In the genomic region with DNA sequence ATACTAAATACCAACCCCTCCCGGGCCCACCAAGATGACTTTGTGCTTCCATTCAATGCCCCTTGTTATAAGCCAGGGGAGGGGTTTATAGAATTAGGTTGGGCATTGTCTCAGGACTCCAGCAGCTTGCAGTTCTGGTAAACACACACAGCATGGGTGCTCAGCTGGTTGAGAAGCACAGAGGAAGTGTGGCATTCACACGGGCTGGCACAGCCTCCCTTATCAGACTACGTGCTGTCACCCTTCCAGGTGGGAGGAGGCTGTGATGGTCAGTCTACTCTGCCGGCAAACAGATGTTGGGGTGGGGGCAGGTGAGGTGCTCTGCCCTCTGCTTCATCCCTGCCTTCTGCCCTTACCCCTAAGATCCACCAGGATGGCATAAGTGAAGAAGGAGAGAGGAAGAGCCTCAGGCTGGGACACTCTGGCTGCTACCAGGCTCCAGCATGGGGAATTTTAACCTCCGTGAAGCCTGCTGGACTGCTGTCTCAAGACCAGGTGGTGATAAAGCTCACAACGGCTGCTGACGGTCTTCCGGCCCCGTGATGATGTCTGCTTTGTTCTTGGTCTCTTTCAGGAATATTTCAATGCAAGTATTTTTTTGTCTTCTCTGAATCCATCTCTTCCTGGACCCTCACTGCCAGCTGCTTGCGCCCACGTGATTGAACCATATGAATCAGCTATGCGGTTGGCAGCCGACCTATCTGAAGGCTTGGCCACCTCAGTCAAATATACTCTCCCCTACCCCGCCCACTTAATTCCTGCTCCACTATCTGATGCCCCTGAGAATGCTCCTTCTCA, we compare ENCODE assay signal across 20 cellular contexts. TPM values are rescaled to one million over a fixed set of nuclear protein-coding genes. Genes with fewer than 3 reads are reported as not detected.
DNase-seq lines count a peak whose midpoint lies in the region; ATAC-seq and TF ChIP-seq lines count a peak whose summit lies in the region.
"Had no signal": no experiment of that assay in that cellular context is flagged by ENCODE, and none has a peak within 500 bp of the region (broad histone marks: within the 10 kb centered on the region; RNA-seq: fewer than 3 reads in every experiment).

No MANE protein-coding gene starts in this region.

- H3K4me1 ChIP-seq in upper lobe of right lung, result no peaks in the 10 kb centered on the region
- H3K4me1 ChIP-seq: psoas muscle had no signal

- no peak overlapping the region for H3K4me3 Mint-ChIP-seq in T-cell
- H3K4me3 Mint-ChIP-seq: activated naive CD4-positive, alpha-beta T cell treated with anti-CD3 and anti-CD28 coated beads for 36 hours; naive B cell had no signal

- H3K36me3 ChIP-seq in upper lobe of right lung, result no peaks in the 10 kb centered on the region
- H3K36me3 ChIP-seq: heart right ventricle, spleen, thoracic aorta had no signal

- H3K27me3 Mint-ChIP-seq in T-cell, result peaks cover 30 to 59% of the 10 kb centered on the region in 2 donors

- H3K9me3 Mint-ChIP-seq in T-cell, result no peaks in the 10 kb centered on the region
- H3K9me3 Mint-ChIP-seq: activated naive CD4-positive, alpha-beta T cell treated with anti-CD3 and anti-CD28 coated beads for 36 hours had no signal

- ATAC-seq in HG02852 (IDR thresholded peaks at IDR 0.05; ENCODE audit: unreplicated experiment) (no peak), T-cell (replicated peaks in 1 of 4) (no peak), upper lobe of right lung (no peak), HG02571 (IDR thresholded peaks at IDR 0.05; ENCODE audit: unreplicated experiment) (no peak)
- ATAC-seq: heart right ventricle, psoas muscle, Right ventricle myocardium inferior had no signal

- H3K4me3 ChIP-seq in upper lobe of right lung, result no peak overlapping the region
- H3K4me3 ChIP-seq: heart right ventricle, psoas muscle, spleen, thoracic aorta had no signal

- POLR2A ChIA-PET in T-cell (lab: Charles Lee), result no interaction called here

- DNase-seq in DMS53 (lab: John Stamatoyannopoulos, UW), result peak; percentile 93
- peak; percentile 73 for DNase-seq in NCI-H1092 treated with DMSO at 0.1 percent for 48 hours (lab: John Stamatoyannopoulos, UW)
- DNase-seq in NCI-H774 (lab: John Stamatoyannopoulos, UW), result peak; percentile 79
- peak; percentile 24 for DNase-seq in middle frontal gyrus (ENCODE audit: extremely low spot score, low spot score)
- DNase-seq in T-cell, result no peak
- no peak for DNase-seq in upper lobe of right lung
- DNase-seq: activated CD4-positive, alpha-beta T cell treated with anti-CD3 and anti-CD28 coated beads, Interleukin-2, amount 50 U/mL, for 4 hours; activated naive CD4-positive, alpha-beta T cell treated with anti-CD3 and anti-CD28 coated beads for 36 hours; Calu3; heart right ventricle; naive B cell; NCI-H187 treated with DMSO at 0.1 percent for 48 hours; psoas muscle; spleen had no signal

- peaks cover 13 to 16% (median 13%) of the 10 kb centered on the region in 3 donors for H3K4me1 Mint-ChIP-seq in T-cell

- H3K9me3 ChIP-seq in upper lobe of right lung, result no peaks in the 10 kb centered on the region
- H3K9me3 ChIP-seq: heart right ventricle, psoas muscle, spleen, thoracic aorta had no signal

- CTCF ChIA-PET in T-cell (lab: Charles Lee), result no interaction called here

- H3K27ac Mint-ChIP-seq in T-cell, result no peak overlapping the region
- H3K27ac Mint-ChIP-seq: activated naive CD4-positive, alpha-beta T cell treated with anti-CD3 and anti-CD28 coated beads for 36 hours had no signal

- intact Hi-C loops in upper lobe of right lung (cut with DNase I), result no loop called here

- no peak for TF ChIP-seq CTCF in upper lobe of right lung (IDR thresholded peaks at IDR 0.05)

- no peaks in the 10 kb centered on the region for H3K36me3 Mint-ChIP-seq in T-cell
- H3K36me3 Mint-ChIP-seq: naive B cell had no signal

- H3K27me3 ChIP-seq in upper lobe of right lung, result peaks cover 35% of the 10 kb centered on the region

- H3K27ac ChIP-seq in upper lobe of right lung, result no peak overlapping the region
- H3K27ac ChIP-seq: heart right ventricle, psoas muscle, spleen, thoracic aorta had no signal

RNA-seq across cellular contexts. Expression of a gene that starts 14.8 kb away (rescaled TPM):
- total RNA-seq in T-cell (not detected), upper lobe of right lung (0.06 TPM)
- total RNA-seq: liver; Right ventricle myocardium inferior; spleen; T-helper 1 cell treated with Interleukin-12 subunit alpha and Interleukin-12 subunit beta and Interleukin-4 antibody, amounts not matched to agents 30 ng/mL and 1 ng/mL, for 36 hours had no signal

RNA-seq across cellular contexts. Expression of a gene that starts 23.2 kb away (rescaled TPM):
- total RNA-seq in T-cell, result not detected
- total RNA-seq in upper lobe of right lung, result not detected
- total RNA-seq: activated naive CD4-positive, alpha-beta T cell treated with anti-CD3 and anti-CD28 coated beads for 36 hours; Calu3; heart right ventricle; liver; Right ventricle myocardium inferior; spleen; T-helper 1 cell treated with Interleukin-12 subunit alpha and Interleukin-12 subunit beta and Interleukin-4 antibody, amounts not matched to agents 30 ng/mL and 1 ng/mL, for 36 hours; thoracic aorta had no signal

Comparison
In these comparisons a context has a peak if more than half of its experiments do, and no peak if none do; other contexts are left out.
1. DNase-seq: peak in DMS53 (single experiment), NCI-H1092 treated with DMSO at 0.1 percent for 48 hours (single experiment), NCI-H774 (single experiment) and middle frontal gyrus (single experiment); none in T-cell (0 of 34) and upper lobe of right lung (single experiment).